24 cellular contexts compared by ENCODE assay signal in the genomic region with DNA sequence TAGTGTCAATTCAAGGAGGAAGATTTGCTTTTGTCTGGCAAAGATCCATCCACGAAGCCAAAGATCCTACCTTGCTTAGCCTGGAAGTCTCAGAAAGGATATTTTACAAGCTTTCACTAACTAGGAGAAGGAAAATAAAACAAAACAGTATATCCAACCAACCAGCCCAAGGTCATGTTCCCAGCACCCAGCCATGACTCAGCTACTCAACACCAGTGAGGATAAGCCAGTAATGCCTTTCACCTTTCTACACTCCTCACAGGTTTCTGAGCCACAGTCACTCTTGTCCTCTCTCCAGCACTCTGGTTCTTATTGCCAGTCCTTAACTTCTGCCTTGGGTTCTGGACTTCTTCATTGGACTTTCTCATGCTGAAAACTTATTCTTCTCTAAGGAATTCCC.
"Had no signal": no experiment of that assay in that cellular context is flagged by ENCODE, and none has a peak within 500 bp of the region (broad histone marks: within the 10 kb centered on the region; RNA-seq: fewer than 3 reads in every experiment).

No MANE protein-coding gene starts in this region.

- H3K27me3 Mint-ChIP-seq: activated CD4-positive, alpha-beta memory T cell treated with anti-CD3 and anti-CD28 coated beads, Interleukin-2, amount 10 ng/mL, durations not matched to agents 7 days and 5 days; activated CD4-positive, alpha-beta T cell treated with anti-CD3 and anti-CD28 coated beads, Interleukin-2, amount 10 ng/mL, durations not matched to agents 7 days and 5 days; activated T-helper 17 cell treated with anti-CD3 and anti-CD28 coated beads, Interleukin-2, amount 50 U/mL, for 72 hours; naive B cell; T-helper 17 cell had no signal

- H3K27ac ChIP-seq: esophagus muscularis mucosa, gastrocnemius medialis, hepatocyte, parathyroid adenoma, psoas muscle, sigmoid colon, tibial nerve had no signal

- H3K9ac ChIP-seq: parathyroid adenoma had no signal

- H3K9me3 ChIP-seq: esophagus muscularis mucosa, gastrocnemius medialis, psoas muscle, sigmoid colon, tibial nerve had no signal

- H3K4me2 ChIP-seq: hepatocyte had no signal

- H3K79me2 ChIP-seq: parathyroid adenoma had no signal

- DNase-seq: activated CD4-positive, alpha-beta memory T cell treated with anti-CD3 and anti-CD28 coated beads, Interleukin-2, amount 10 ng/mL, durations not matched to agents 7 days and 5 days; activated CD4-positive, alpha-beta T cell treated with anti-CD3 and anti-CD28 coated beads for 1 hour; activated CD4-positive, alpha-beta T cell treated with anti-CD3 and anti-CD28 coated beads, Interleukin-2, amount 10 ng/mL, durations not matched to agents 7 days and 5 days; activated CD8-positive, alpha-beta memory T cell treated with anti-CD3 and anti-CD28 coated beads, Interleukin-2, amount 50 U/mL, for 48 hours; activated gamma-delta T cell treated with Interleukin-2 at 50 U/mL for 16 hours; activated naive CD4-positive, alpha-beta T cell treated with anti-CD3 and anti-CD28 coated beads, Interleukin-2, amount 50 U/mL, for 16 hours; activated T-cell treated with anti-CD3 and anti-CD28 coated beads, Interleukin-2, amount 50 U/mL, for 4 hours; cortex of kidney; endodermal cell; gastrocnemius medialis; left cardiac atrium; left ventricle myocardium superior; naive B cell; psoas muscle; sigmoid colon; stimulated activated CD4-positive, alpha-beta T cell treated with anti-CD3 and anti-CD28 coated beads, Interleukin-15, amount 100 ng/mL, for 24 hours; stimulated activated CD4-positive, alpha-beta T cell treated with anti-CD3 and anti-CD28 coated beads, Interleukin-2, amount 100 ng/mL, for 24 hours; stimulated activated naive CD4-positive, alpha-beta T cell treated with Interleukin-2 at 50 U/mL for 16 hours; T-helper 17 cell had no signal

- H3K4me3 ChIP-seq: esophagus muscularis mucosa, gastrocnemius medialis, hepatocyte, psoas muscle, sigmoid colon, tibial nerve had no signal

- H2AFZ ChIP-seq: hepatocyte, parathyroid adenoma had no signal

- H3K4me1 Mint-ChIP-seq: activated CD4-positive, alpha-beta memory T cell treated with anti-CD3 and anti-CD28 coated beads, Interleukin-2, amount 10 ng/mL, durations not matched to agents 7 days and 5 days; activated CD4-positive, alpha-beta T cell treated with anti-CD3 and anti-CD28 coated beads, Interleukin-2, amount 10 ng/mL, durations not matched to agents 7 days and 5 days; activated T-helper 17 cell treated with anti-CD3 and anti-CD28 coated beads, Interleukin-2, amount 50 U/mL, for 72 hours; endodermal cell; naive B cell; T-helper 17 cell had no signal

- H3K4me1 ChIP-seq: esophagus muscularis mucosa, gastrocnemius medialis, psoas muscle, sigmoid colon had no signal

- H3K27ac Mint-ChIP-seq: activated CD4-positive, alpha-beta memory T cell treated with anti-CD3 and anti-CD28 coated beads, Interleukin-2, amount 10 ng/mL, durations not matched to agents 7 days and 5 days; activated CD4-positive, alpha-beta T cell treated with anti-CD3 and anti-CD28 coated beads, Interleukin-2, amount 10 ng/mL, durations not matched to agents 7 days and 5 days; activated T-helper 17 cell treated with anti-CD3 and anti-CD28 coated beads, Interleukin-2, amount 50 U/mL, for 72 hours; endodermal cell; naive B cell; T-helper 17 cell had no signal

- H3K36me3 ChIP-seq: gastrocnemius medialis had no signal

- H3K9me3 Mint-ChIP-seq: activated CD4-positive, alpha-beta T cell treated with anti-CD3 and anti-CD28 coated beads, Interleukin-2, amount 10 ng/mL, durations not matched to agents 7 days and 5 days; endodermal cell had no signal

- H3K27me3 ChIP-seq: esophagus muscularis mucosa, gastrocnemius medialis, hepatocyte, sigmoid colon, tibial nerve had no signal

- H3K4me3 Mint-ChIP-seq: activated CD4-positive, alpha-beta memory T cell treated with anti-CD3 and anti-CD28 coated beads, Interleukin-2, amount 10 ng/mL, durations not matched to agents 7 days and 5 days; activated CD4-positive, alpha-beta T cell treated with anti-CD3 and anti-CD28 coated beads, Interleukin-2, amount 10 ng/mL, durations not matched to agents 7 days and 5 days; activated T-cell treated with anti-CD3 and anti-CD28 coated beads, Interleukin-2, amount 50 U/mL, for 4 hours; activated T-helper 17 cell treated with anti-CD3 and anti-CD28 coated beads, Interleukin-2, amount 50 U/mL, for 72 hours; endodermal cell; naive B cell; T-helper 17 cell had no signal

- H3K36me3 Mint-ChIP-seq: naive B cell had no signal
